21 cellular contexts compared by ENCODE assay signal in the genomic region with DNA sequence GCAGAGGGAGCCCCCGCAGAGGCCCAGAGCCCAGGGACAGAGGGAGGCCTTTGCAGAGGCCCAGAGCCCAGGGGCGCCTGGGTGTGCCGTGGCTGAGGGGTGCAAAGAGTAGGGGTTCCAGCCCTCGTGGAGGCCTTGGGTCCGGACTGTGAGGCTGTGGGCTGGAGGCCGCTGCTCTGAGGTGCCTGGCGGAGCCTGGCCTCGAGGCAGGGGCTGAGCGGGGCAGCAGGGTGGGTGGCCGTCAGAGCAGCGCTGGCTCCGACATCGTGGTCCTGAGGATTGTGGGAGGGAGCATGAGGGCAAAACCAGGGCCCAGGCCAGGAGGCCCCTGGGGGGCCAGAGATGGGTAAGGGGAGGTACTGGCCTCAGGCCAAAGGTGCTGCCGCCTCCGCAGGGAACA.
"Had no signal": no experiment of that assay in that cellular context is flagged by ENCODE, and none has a peak within 500 bp of the region (broad histone marks: within the 10 kb centered on the region; RNA-seq: fewer than 3 reads in every experiment).

No MANE protein-coding gene starts in this region.

- H3K27ac Mint-ChIP-seq: endodermal cell; mesothelial cell of epicardium; naive B cell; natural killer cell treated with Interleukin-12 subunit alpha and Interleukin-12 subunit beta and Interleukin-15 and Interleukin-18, amount 100 ng/mL, for 72 hours; stimulated activated memory B cell treated with anti-CD40 and anti-IgM and Interleukin-4, amounts not matched to agents 10 μg/mL and 1 μg/mL and 100 μg/mL, for 72 hours had no signal

- H3K27me3 Mint-ChIP-seq: naive B cell; natural killer cell treated with Interleukin-12 subunit alpha and Interleukin-12 subunit beta and Interleukin-15 and Interleukin-18, amount 100 ng/mL, for 72 hours; stimulated activated memory B cell treated with anti-CD40 and anti-IgM and Interleukin-4, amounts not matched to agents 10 μg/mL and 1 μg/mL and 100 μg/mL, for 72 hours had no signal

- H3K4me3 ChIP-seq: dorsolateral prefrontal cortex, gastroesophageal sphincter, mucosa of descending colon, psoas muscle, skin epidermis, spleen, transverse colon had no signal

- DNase-seq: central memory CD4-positive, alpha-beta T cell; dorsolateral prefrontal cortex; effector CD4-positive, alpha-beta T cell; endodermal cell; glutamatergic neuron; mesenchymal stem cell; mucosa of descending colon; naive B cell; psoas muscle; spleen; stimulated activated CD4-positive, alpha-beta T cell treated with anti-CD3 and anti-CD28 coated beads, Interleukin-4, amount 100 ng/mL, for 4 hours; stimulated activated naive CD8-positive, alpha-beta T cell treated with anti-CD3 and anti-CD28 coated beads, Interleukin-15, Interleukin-2, amounts not matched to agents 100 U/mL and 50 U/mL, for 24 hours; transverse colon had no signal

- H3K27ac ChIP-seq: psoas muscle had no signal

- ATAC-seq: natural killer cell treated with Interleukin-12 subunit alpha and Interleukin-12 subunit beta and Interleukin-15 and Interleukin-18, amount 100 ng/mL, for 72 hours; psoas muscle; stimulated activated memory B cell treated with anti-CD40 and anti-IgM and Interleukin-4, amounts not matched to agents 10 μg/mL and 1 μg/mL and 100 μg/mL, for 72 hours; stimulated activated naive CD8-positive, alpha-beta T cell treated with anti-CD3 and anti-CD28 coated beads, Interleukin-15, Interleukin-2, amounts not matched to agents 100 U/mL and 50 U/mL, for 24 hours had no signal

- FAIRE-seq: colon, keratinocyte had no signal

- H3K4me1 ChIP-seq: psoas muscle had no signal

- H3K4me3 Mint-ChIP-seq: endodermal cell; mesothelial cell of epicardium; naive B cell; natural killer cell treated with Interleukin-12 subunit alpha and Interleukin-12 subunit beta and Interleukin-15 and Interleukin-18, amount 100 ng/mL, for 72 hours; neural crest cell; stimulated activated memory B cell treated with anti-CD40 and anti-IgM and Interleukin-4, amounts not matched to agents 10 μg/mL and 1 μg/mL and 100 μg/mL, for 72 hours had no signal

- H3K9me3 ChIP-seq: gastroesophageal sphincter, mucosa of descending colon, psoas muscle, spleen, transverse colon had no signal

- H3K4me1 Mint-ChIP-seq: endodermal cell, neural crest cell had no signal

- H3K36me3 Mint-ChIP-seq: naive B cell; natural killer cell treated with Interleukin-12 subunit alpha and Interleukin-12 subunit beta and Interleukin-15 and Interleukin-18, amount 100 ng/mL, for 72 hours had no signal

- H3K9me3 Mint-ChIP-seq: endodermal cell; mesothelial cell of epicardium; naive B cell; natural killer cell treated with Interleukin-12 subunit alpha and Interleukin-12 subunit beta and Interleukin-15 and Interleukin-18, amount 100 ng/mL, for 72 hours; neural crest cell; stimulated activated memory B cell treated with anti-CD40 and anti-IgM and Interleukin-4, amounts not matched to agents 10 μg/mL and 1 μg/mL and 100 μg/mL, for 72 hours had no signal

- H3K27me3 ChIP-seq: dorsolateral prefrontal cortex, gastroesophageal sphincter, spleen, transverse colon had no signal
